ENCODE assay signal across 8 cellular contexts in genomic region chr3:160448845-160449659, GRCh38. TPM values are rescaled to one million over a fixed set of nuclear protein-coding genes. Genes with fewer than 3 reads are reported as not detected.
A peak's percentile ranks its signal among the peaks of the same experiment; 100 is the strongest.
DNase-seq lines count a peak whose midpoint lies in the region; ATAC-seq and TF ChIP-seq lines count a peak whose summit lies in the region.

No MANE protein-coding gene starts in this region.

- H3K36me3 Mint-ChIP-seq in activated naive CD4-positive, alpha-beta T cell treated with anti-CD3 and anti-CD28 coated beads, Interleukin-2, amount 50 U/mL, for 24 hours, result peaks cover 5% of the 10 kb centered on the region

- peak overlapping the region; percentile 82 for H2BK5ac ChIP-seq in trophoblast cell (ENCODE audit: low read depth, low read length, poor library complexity)

- peak overlapping the region; percentile 76 for H3K18ac ChIP-seq in trophoblast cell (ENCODE audit: low read length)

- H3K4me2 ChIP-seq in trophoblast cell (ENCODE audit: low read length), result peak overlapping the region; percentile 65

- H4K12ac ChIP-seq in trophoblast cell (ENCODE audit: low read depth, low read length), result peak overlapping the region; percentile 67

- H3K9me3 ChIP-seq in HUES64 (ENCODE audit: insufficient read depth, low read depth, low read length) (no peaks in the 10 kb centered on the region), trophoblast cell (ENCODE audit: insufficient read depth, low read depth, low read length) (no peaks in the 10 kb centered on the region)

- H3K27ac ChIP-seq in HUES64 (ENCODE audit: low read depth, low read length), result peak overlapping the region; percentile 99
- H3K27ac ChIP-seq in trophoblast cell (ENCODE audit: low read depth, low read length), result peak overlapping the region; percentile 93

- H3K14ac ChIP-seq in trophoblast cell (ENCODE audit: low read length), result peak overlapping the region; percentile 66

- ATAC-seq in GM21515 (IDR thresholded peaks at IDR 0.05; ENCODE audit: unreplicated experiment), result peak; percentile 45

- H2AFZ ChIP-seq in trophoblast cell (ENCODE audit: insufficient read depth, low read length, poor library complexity), result peak overlapping the region; percentile 68

- H3K4me1 Mint-ChIP-seq in activated naive CD4-positive, alpha-beta T cell treated with anti-CD3 and anti-CD28 coated beads, Interleukin-2, amount 50 U/mL, for 24 hours, result peaks cover 50% of the 10 kb centered on the region

- H3K9me3 Mint-ChIP-seq in activated naive CD4-positive, alpha-beta T cell treated with anti-CD3 and anti-CD28 coated beads, Interleukin-2, amount 50 U/mL, for 24 hours, result no peaks in the 10 kb centered on the region

- peak overlapping the region; percentile 75 for H4K8ac ChIP-seq in trophoblast cell (ENCODE audit: low read depth, low read length)

- peak overlapping the region; percentile 99 for H3K4me3 Mint-ChIP-seq in activated naive CD4-positive, alpha-beta T cell treated with anti-CD3 and anti-CD28 coated beads, Interleukin-2, amount 50 U/mL, for 24 hours

- H3K4ac ChIP-seq in trophoblast cell (ENCODE audit: low read depth, low read length), result peak overlapping the region; percentile 43

- peak overlapping the region; percentile 87 for H4K91ac ChIP-seq in trophoblast cell (ENCODE audit: low read depth, low read length)

- peak overlapping the region; percentile 67 for H3K4me3 ChIP-seq in GM12864 (ENCODE audit: low read depth, low read length)
- peak overlapping the region; percentile 91 for H3K4me3 ChIP-seq in HUES64 (ENCODE audit: low read length)
- peak overlapping the region; percentile 91 for H3K4me3 ChIP-seq in trophoblast cell (ENCODE audit: low read depth, low read length)

- no peak overlapping the region for H2BK12ac ChIP-seq in trophoblast cell (ENCODE audit: low read length)

- peaks cover 24% of the 10 kb centered on the region for H3K4me1 ChIP-seq in HUES64 (ENCODE audit: insufficient read depth, low read length)
- H3K4me1 ChIP-seq in trophoblast cell (ENCODE audit: control insufficient read depth in 1 of 2, insufficient read depth in 2 of 2, low read length in 2 of 2), result peaks cover 7 to 14% of the 10 kb centered on the region in 2 experiments

- H3K79me2 ChIP-seq in trophoblast cell (ENCODE audit: control insufficient read depth, insufficient read depth, low read length, poor library complexity), result peaks cover 14% of the 10 kb centered on the region

- intact Hi-C loops in head of caudate nucleus (cut with DNase I), result no loop called here

- H3K23ac ChIP-seq in trophoblast cell (ENCODE audit: low read length), result no peak overlapping the region

- H3K27me3 ChIP-seq in HUES64 (ENCODE audit: insufficient read depth, low read length) (no peaks in the 10 kb centered on the region), trophoblast cell (ENCODE audit: insufficient read depth, low read length) (no peaks in the 10 kb centered on the region)

- TF ChIP-seq CTCF in GM12864 (IDR thresholded peaks at IDR 0.05; ENCODE audit: low read depth, low read length, missing control alignments), result no peak

- DNase-seq in GM12864 (ENCODE audit: low read depth) (peak; percentile 49), head of caudate nucleus (peak in 26 of 42 donors; percentile 10 to 75 (median 43)), trophoblast cell (no peak), GDM1 (lab: John Stamatoyannopoulos, UW) (no peak), OCI-M2 (lab: John Stamatoyannopoulos, UW; ENCODE audit: unreplicated experiment) (no peak)

- H2BK120ac ChIP-seq in trophoblast cell (ENCODE audit: insufficient read depth, low read length, poor library complexity), result peak overlapping the region; percentile 20

- peaks cover 11% of the 10 kb centered on the region for H3K79me1 ChIP-seq in trophoblast cell (ENCODE audit: low read length)

- peak overlapping the region; percentile 93 for H3K27ac Mint-ChIP-seq in activated naive CD4-positive, alpha-beta T cell treated with anti-CD3 and anti-CD28 coated beads, Interleukin-2, amount 50 U/mL, for 24 hours

- peaks cover 39% of the 10 kb centered on the region for H3K36me3 ChIP-seq in HUES64 (ENCODE audit: insufficient read depth, low read length)
- peaks cover 8 to 9% of the 10 kb centered on the region in 2 experiments for H3K36me3 ChIP-seq in trophoblast cell (ENCODE audit: control insufficient read depth in 1 of 2, insufficient read depth in 2 of 2, low read length in 2 of 2)

- no peaks in the 10 kb centered on the region for H3K27me3 Mint-ChIP-seq in activated naive CD4-positive, alpha-beta T cell treated with anti-CD3 and anti-CD28 coated beads, Interleukin-2, amount 50 U/mL, for 24 hours

- H3K9ac ChIP-seq in HUES64 (ENCODE audit: low read depth, low read length) (peak overlapping the region; percentile 92), trophoblast cell (ENCODE audit: low read length) (peak overlapping the region; percentile 67)

- under 1% methylated on average over 25 of the region's 26 CpGs for WGBS in HUES64
- no CpG with 5 or more reads among the region's 26 CpGs for WGBS in trophoblast cell (ENCODE audit: extremely low coverage, insufficient coverage, insufficient read length)

- peak overlapping the region; percentile 11 for H2AK5ac ChIP-seq in trophoblast cell (ENCODE audit: low read length)

RNA-seq across cellular contexts. Expression of gene TRIM59, which starts 0.5 kb away (rescaled TPM):
- 33.7 TPM for polyA plus RNA-seq in HUES64 (2013, experiment 1 of 2)
- 34.2 TPM for polyA plus RNA-seq in HUES64 (2013, experiment 2 of 2)
- polyA plus RNA-seq in trophoblast cell (2013), result 16.0 and 16.9 TPM in 2 replicates

RNA-seq across cellular contexts. Expression of gene SMC4, which starts 49.6 kb away (rescaled TPM):
- polyA plus RNA-seq in HUES64 (2013, experiment 1 of 2), result 99.3 TPM
- polyA plus RNA-seq in HUES64 (2013, experiment 2 of 2), result 114 TPM
- 170 and 173 TPM in 2 replicates for polyA plus RNA-seq in trophoblast cell (2013)

RNA-seq across cellular contexts. Expression of gene IFT80, which starts 50.0 kb away (rescaled TPM):
- polyA plus RNA-seq in HUES64 (2013, experiment 1 of 2), result 18.4 TPM
- polyA plus RNA-seq in HUES64 (2013, experiment 2 of 2), result 24.5 TPM
- 11.9 and 12.0 TPM in 2 replicates for polyA plus RNA-seq in trophoblast cell (2013)

Comparison
In these comparisons a context has a peak if more than half of its experiments do, and no peak if none do; other contexts are left out.
1. DNase-seq: peak in GM12864 (single experiment) and head of caudate nucleus (26 of 42); none in trophoblast cell (0 of 2), GDM1 (single experiment) and OCI-M2 (single experiment).
2. Peak in every context shown above with its lines, with median percentiles within 50 percentile points of each other: H3K4me3 ChIP-seq.